Comparison of ENCODE assay signal across 9 cellular contexts in genomic region chr17:15213381-15214087, GRCh38. TPM values are rescaled to one million over a fixed set of nuclear protein-coding genes. Genes with fewer than 3 reads are reported as not detected.
DNase-seq lines count a peak whose midpoint lies in the region; ATAC-seq, FAIRE-seq and TF ChIP-seq lines count a peak whose summit lies in the region.
"Had no signal": no experiment of that assay in that cellular context is flagged by ENCODE, and none has a peak within 500 bp of the region (broad histone marks: within the 10 kb centered on the region; RNA-seq: fewer than 3 reads in every experiment).

No MANE protein-coding gene starts in this region.

- intact Hi-C loops in natural killer cell (cut with micrococcal nuclease) (no loop called here), OCI-LY7 (cut with micrococcal nuclease; ENCODE audit: unreplicated experiment) (no loop called here)
- intact Hi-C loops in CD4-positive, alpha-beta T cell (cut with DNase I, micrococcal nuclease), result loop anchor here in 1 of 2 experiments (10.0 kb wide), 1 partner anchor 61 kb away; no protein-coding TSS in a partner anchor

- TF ChIP-seq CTCF in natural killer cell (IDR thresholded peaks at IDR 0.05), result peak; percentile 13
- peak; percentile 70 for TF ChIP-seq CTCF in OCI-LY7 (conservative IDR thresholded peaks at IDR 0.05; ENCODE audit: low read length)
- no peak for TF ChIP-seq CTCF in mesothelial cell of epicardium (IDR thresholded peaks at IDR 0.05; ENCODE audit: unreplicated experiment)
- TF ChIP-seq CTCF in CD4-positive, alpha-beta T cell (IDR thresholded peaks at IDR 0.05), result no peak

- ATAC-seq in natural killer cell (no peak), HG02623 (IDR thresholded peaks at IDR 0.05; ENCODE audit: unreplicated experiment) (no peak)
- no peak for ATAC-seq in natural killer cell treated with Interleukin-12 subunit alpha and Interleukin-12 subunit beta and Interleukin-15 and Interleukin-18, amount 100 ng/mL, for 72 hours
- no peak for ATAC-seq in CD4-positive, alpha-beta T cell (ENCODE audit: poor library complexity)

- CTCF ChIA-PET in OCI-LY7 (lab: Charles Lee; ENCODE audit: unreplicated experiment), result no interaction called here
- CTCF ChIA-PET in CD4-positive, alpha-beta T cell (lab: Charles Lee), result no interaction called here

- no peaks in the 10 kb centered on the region for H3K9me3 Mint-ChIP-seq in natural killer cell
- H3K9me3 Mint-ChIP-seq in natural killer cell treated with Interleukin-12 subunit alpha and Interleukin-12 subunit beta and Interleukin-15 and Interleukin-18, amount 100 ng/mL, for 72 hours, result no peaks in the 10 kb centered on the region
- H3K9me3 Mint-ChIP-seq in mesothelial cell of epicardium, result no peaks in the 10 kb centered on the region
- no peaks in the 10 kb centered on the region for H3K9me3 Mint-ChIP-seq in CD4-positive, alpha-beta T cell

- no peaks in the 10 kb centered on the region for H3K4me1 Mint-ChIP-seq in natural killer cell
- no peaks in the 10 kb centered on the region for H3K4me1 Mint-ChIP-seq in natural killer cell treated with Interleukin-12 subunit alpha and Interleukin-12 subunit beta and Interleukin-15 and Interleukin-18, amount 100 ng/mL, for 72 hours (ENCODE audit: low read depth in 2 of 2)
- peaks cover 8% of the 10 kb centered on the region for H3K4me1 Mint-ChIP-seq in mesothelial cell of epicardium
- H3K4me1 Mint-ChIP-seq in CD4-positive, alpha-beta T cell (ENCODE audit: low read depth), result no peaks in the 10 kb centered on the region

- DNase-seq in natural killer cell (no peak), OCI-LY7 (ENCODE audit: low spot score) (peak; percentile 18), fibroblast of the conjunctiva (ENCODE audit: low read depth) (peak; percentile 4), urothelium cell line (ENCODE audit: low spot score) (no peak), mesothelial cell of epicardium (ENCODE audit: low spot score in 2 of 2, unreplicated experiment in 2 of 2) (no peak)
- DNase-seq in natural killer cell treated with Interleukin-12 subunit alpha and Interleukin-12 subunit beta and Interleukin-15 and Interleukin-18, amount 100 ng/mL, for 72 hours (ENCODE audit: low spot score), result no peak
- no peak for DNase-seq in CD4-positive, alpha-beta T cell
- DNase-seq: stimulated activated CD4-positive, alpha-beta T cell treated with anti-CD3 and anti-CD28 coated beads, Interleukin-4, amount 100 ng/mL, for 1 hour had no signal

- H3K36me3 ChIP-seq in OCI-LY7 (ENCODE audit: insufficient read depth, low read length), result no peaks in the 10 kb centered on the region

- no peaks in the 10 kb centered on the region for H3K4me1 ChIP-seq in OCI-LY7 (ENCODE audit: insufficient read depth, low read length, poor library complexity, severe bottlenecking)

- H3K27ac Mint-ChIP-seq in natural killer cell, result no peak overlapping the region
- H3K27ac Mint-ChIP-seq in natural killer cell treated with Interleukin-12 subunit alpha and Interleukin-12 subunit beta and Interleukin-15 and Interleukin-18, amount 100 ng/mL, for 72 hours, result no peak overlapping the region
- no peak overlapping the region for H3K27ac Mint-ChIP-seq in mesothelial cell of epicardium
- H3K27ac Mint-ChIP-seq in CD4-positive, alpha-beta T cell, result no peak overlapping the region

- no peak overlapping the region for H3K4me2 ChIP-seq in OCI-LY7 (ENCODE audit: low read length)

- H3K27me3 Mint-ChIP-seq in natural killer cell (ENCODE audit: low read depth in 2 of 2), result peaks cover 3 to 25% of the 10 kb centered on the region in 2 donors
- peaks cover 17 to 18% of the 10 kb centered on the region in 2 donors for H3K27me3 Mint-ChIP-seq in natural killer cell treated with Interleukin-12 subunit alpha and Interleukin-12 subunit beta and Interleukin-15 and Interleukin-18, amount 100 ng/mL, for 72 hours
- peaks cover 4% of the 10 kb centered on the region for H3K27me3 Mint-ChIP-seq in mesothelial cell of epicardium (ENCODE audit: low read depth)
- peaks cover 25% of the 10 kb centered on the region for H3K27me3 Mint-ChIP-seq in CD4-positive, alpha-beta T cell

- no TSS peak for BruUV-seq in OCI-LY7 (replicated peaks; lab: Mats Ljungman, UMichigan)

- no peaks in the 10 kb centered on the region for H3K9me3 ChIP-seq in OCI-LY7 (ENCODE audit: low read length)
- H3K9me3 ChIP-seq in CD4-positive, alpha-beta T cell (ENCODE audit: control insufficient read depth, low read length), result no peaks in the 10 kb centered on the region

- H2AFZ ChIP-seq in OCI-LY7 (ENCODE audit: low read length), result no peak overlapping the region

- H3K4me3 Mint-ChIP-seq in natural killer cell (no peak overlapping the region), mesothelial cell of epicardium (no peak overlapping the region)
- no peak overlapping the region for H3K4me3 Mint-ChIP-seq in natural killer cell treated with Interleukin-12 subunit alpha and Interleukin-12 subunit beta and Interleukin-15 and Interleukin-18, amount 100 ng/mL, for 72 hours
- no peak overlapping the region for H3K4me3 Mint-ChIP-seq in CD4-positive, alpha-beta T cell

- POLR2A ChIA-PET in OCI-LY7 (lab: Charles Lee), result no interaction called here
- POLR2A ChIA-PET in CD4-positive, alpha-beta T cell (lab: Charles Lee), result no interaction called here

- H3K4me3 ChIP-seq in OCI-LY7 (ENCODE audit: low read depth, low read length, poor library complexity, severe bottlenecking), result no peak overlapping the region

- H4K20me1 ChIP-seq in OCI-LY7 (ENCODE audit: insufficient read depth, low read length), result no peaks in the 10 kb centered on the region

- H3K36me3 Mint-ChIP-seq in natural killer cell (no peaks in the 10 kb centered on the region), mesothelial cell of epicardium (no peaks in the 10 kb centered on the region)
- H3K36me3 Mint-ChIP-seq in natural killer cell treated with Interleukin-12 subunit alpha and Interleukin-12 subunit beta and Interleukin-15 and Interleukin-18, amount 100 ng/mL, for 72 hours, result no peaks in the 10 kb centered on the region
- H3K36me3 Mint-ChIP-seq in CD4-positive, alpha-beta T cell (ENCODE audit: low read depth), result no peaks in the 10 kb centered on the region

- H3K79me2 ChIP-seq in OCI-LY7 (ENCODE audit: insufficient read depth, low read depth, low read length), result no peaks in the 10 kb centered on the region

- no peak for FAIRE-seq in urothelium cell line (lab: Jason Lieb, UNC)

- no peaks in the 10 kb centered on the region for H3K27me3 ChIP-seq in CD4-positive, alpha-beta T cell (ENCODE audit: control insufficient read depth, insufficient read depth, low read length)

- no peaks in the 10 kb centered on the region for H3K9me2 ChIP-seq in OCI-LY7 (ENCODE audit: insufficient read depth, low read length)

- H3K27ac ChIP-seq in OCI-LY7 (ENCODE audit: low read depth, low read length, poor library complexity, severe bottlenecking), result no peak overlapping the region
- H3K27ac ChIP-seq in CD4-positive, alpha-beta T cell (ENCODE audit: low read depth, low read length), result no peak overlapping the region

RNA-seq across cellular contexts. Expression of gene PMP22, which starts 51.6 kb away (rescaled TPM):
- 1 to 10 TPM in 1 of 3 donors, not detected in 2; 5.7 TPM for total RNA-seq in natural killer cell
- under 1 TPM in 1 of 2 donors, not detected in 1; 0.36 TPM for total RNA-seq in natural killer cell treated with Interleukin-12 subunit alpha and Interleukin-12 subunit beta and Interleukin-15 and Interleukin-18, amount 100 ng/mL, for 72 hours
- total RNA-seq in OCI-LY7 (2014; rRNA removed; shearing (Covaris generic)), result not detected in 2 replicates
- not detected in 2 replicates for total RNA-seq in OCI-LY7 (2022)
- total RNA-seq in mesothelial cell of epicardium, result 49.4 to 52.5 TPM (median 50.4 TPM) in 3 replicates
- total RNA-seq in CD4-positive, alpha-beta T cell, result not detected

Comparison
In these comparisons a context has a peak if more than half of its experiments do, and no peak if none do; other contexts are left out.
1. DNase-seq: peak in OCI-LY7 (single experiment) and fibroblast of the conjunctiva (single experiment); none in natural killer cell (single experiment), natural killer cell treated with Interleukin-12 subunit alpha and Interleukin-12 subunit beta and Interleukin-15 and Interleukin-18, amount 100 ng/mL, for 72 hours (single experiment), urothelium cell line (single experiment), mesothelial cell of epicardium (0 of 2) and CD4-positive, alpha-beta T cell (0 of 10).
2. CTCF ChIP-seq: peak in natural killer cell (single experiment) and OCI-LY7 (single experiment); none in mesothelial cell of epicardium (single experiment) and CD4-positive, alpha-beta T cell (single experiment).